6 cellular contexts compared by ENCODE assay signal in the genomic region with DNA sequence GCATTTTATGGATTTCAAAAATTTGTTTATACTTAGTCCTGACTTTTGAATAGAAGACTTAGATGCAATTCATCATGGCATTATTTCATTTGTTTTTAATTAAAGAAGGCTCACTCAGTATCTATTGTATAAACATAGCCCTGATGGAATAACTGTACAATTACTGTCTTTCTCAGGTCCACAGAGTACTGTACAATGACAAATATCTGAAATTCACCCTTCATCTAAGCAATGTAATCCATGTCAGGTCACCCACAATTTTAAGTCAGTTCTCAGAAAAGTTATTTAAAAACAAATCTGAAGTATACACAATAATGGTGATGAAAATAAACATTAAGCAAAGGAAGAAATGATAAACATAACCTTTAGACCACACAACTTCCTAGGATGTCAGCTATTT.
"Had no signal": no experiment of that assay in that cellular context is flagged by ENCODE, and none has a peak within 500 bp of the region (broad histone marks: within the 10 kb centered on the region; RNA-seq: fewer than 3 reads in every experiment).

No MANE protein-coding gene starts in this region.

- DNase-seq: GM23248, GOT3, H7, KG1 had no signal

- FAIRE-seq: HTR-8/SVneo had no signal

- H3K4me3 ChIP-seq: GM23248, HAP-1 had no signal
